Comparison of ENCODE assay signal across 32 cellular contexts in the genomic region with DNA sequence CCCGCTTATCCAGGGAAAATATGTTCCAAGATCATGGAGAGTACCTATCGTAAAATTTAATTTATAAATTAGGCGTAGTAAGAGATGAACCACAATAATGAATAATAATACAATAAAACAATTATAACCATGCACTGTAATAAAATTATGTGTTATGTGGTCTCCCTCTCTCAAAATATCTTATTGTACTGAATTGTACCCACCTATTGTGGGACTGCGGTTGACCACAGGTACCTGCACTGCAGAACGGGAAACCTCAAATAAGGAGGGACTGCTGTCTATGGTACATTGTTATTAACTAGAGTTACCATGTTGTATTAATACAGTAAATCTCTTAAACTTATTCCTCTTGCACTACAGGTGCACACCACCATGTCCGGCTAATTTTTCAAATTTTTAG. TPM values are rescaled to one million over a fixed set of nuclear protein-coding genes. Genes with fewer than 3 reads are reported as not detected.
"Had no signal": no experiment of that assay in that cellular context is flagged by ENCODE, and none has a peak within 500 bp of the region (broad histone marks: within the 10 kb centered on the region; RNA-seq: fewer than 3 reads in every experiment).

No MANE protein-coding gene starts in this region.

- H3K9me3 Mint-ChIP-seq: stimulated activated effector memory CD8-positive, alpha-beta T cell treated with anti-CD3 and anti-CD28 coated beads, Interleukin-12 subunit alpha, Interleukin-12 subunit beta, amount 100 ng/mL, for 72 hours; stimulated activated naive B cell treated with anti-CD40 and anti-IgM and Interleukin-4, amounts not matched to agents 10 μg/mL and 1 μg/mL and 100 μg/mL, for 72 hours; stimulated activated naive CD8-positive, alpha-beta T cell treated with anti-CD3 and anti-CD28 coated beads, Interleukin-15, amount 100 ng/mL, for 72 hours; stimulated activated naive CD8-positive, alpha-beta T cell treated with anti-CD3 and anti-CD28 coated beads, Interleukin-15, Interleukin-2, amounts not matched to agents 100 ng/mL and 50 ng/mL, for 24 hours; type B pancreatic cell had no signal

- H3K27me3 ChIP-seq: suprapubic skin, testis, thyroid gland, tibial artery, tibial nerve, transverse colon, upper lobe of left lung, uterus, vagina had no signal

- H3K9me3 ChIP-seq: stomach, suprapubic skin, testis, thoracic aorta, thyroid gland, tibial artery, tibial nerve, transverse colon, upper lobe of left lung, upper lobe of right lung, uterus, vagina had no signal

- H3K4me1 Mint-ChIP-seq: stimulated activated effector memory CD8-positive, alpha-beta T cell treated with anti-CD3 and anti-CD28 coated beads, Interleukin-12 subunit alpha, Interleukin-12 subunit beta, amount 100 ng/mL, for 72 hours; stimulated activated memory B cell treated with anti-CD40 and anti-IgM and Interleukin-4, amounts not matched to agents 10 μg/mL and 1 μg/mL and 100 μg/mL, for 72 hours; stimulated activated naive B cell treated with anti-CD40 and anti-IgM and Interleukin-4, amounts not matched to agents 10 μg/mL and 1 μg/mL and 100 μg/mL, for 72 hours; stimulated activated naive CD8-positive, alpha-beta T cell treated with anti-CD3 and anti-CD28 coated beads, Interleukin-15, amount 100 ng/mL, for 72 hours had no signal

- DNase-seq: stimulated activated CD4-positive, alpha-beta T cell treated with anti-CD3 and anti-CD28 coated beads, Interleukin-2, amount 100 ng/mL, for 48 hours; stimulated activated CD4-positive, alpha-beta T cell treated with anti-CD3 and anti-CD28 coated beads, Interleukin-4, amount 100 ng/mL, for 1 hour; stimulated activated CD4-positive, alpha-beta T cell treated with anti-CD3 and anti-CD28 coated beads, Interleukin-4, amount 100 ng/mL, for 24 hours; stimulated activated CD4-positive, alpha-beta T cell treated with anti-CD3 and anti-CD28 coated beads, Interleukin-4, amount 100 ng/mL, for 4 hours; stimulated activated CD8-positive, alpha-beta memory T cell treated with anti-CD3 and anti-CD28 coated beads, Interleukin-4, amount 100 ng/mL, for 48 hours; stimulated activated naive B cell treated with anti-CD40 and anti-IgM and Interleukin-4, amounts not matched to agents 10 μg/mL and 1 μg/mL and 100 μg/mL, for 72 hours; stimulated activated naive CD4-positive, alpha-beta T cell; stimulated activated naive CD4-positive, alpha-beta T cell treated with Interleukin-2 at 50 U/mL for 16 hours; stimulated activated naive CD8-positive, alpha-beta T cell treated with anti-CD3 and anti-CD28 coated beads, Interleukin-15, amount 100 ng/mL, for 72 hours; stimulated activated naive CD8-positive, alpha-beta T cell treated with anti-CD3 and anti-CD28 coated beads, Interleukin-15, Interleukin-2, amounts not matched to agents 100 U/mL and 50 U/mL, for 24 hours; stomach; substantia nigra; testis; thyroid gland; tibial artery; transverse colon; trophoblast cell; upper lobe of left lung; upper lobe of right lung; uterus had no signal

- H3K36me3 Mint-ChIP-seq: stimulated activated memory B cell treated with anti-CD40 and anti-IgM and Interleukin-4, amounts not matched to agents 10 μg/mL and 1 μg/mL and 100 μg/mL, for 72 hours; stimulated activated naive B cell treated with anti-CD40 and anti-IgM and Interleukin-4, amounts not matched to agents 10 μg/mL and 1 μg/mL and 100 μg/mL, for 72 hours; type B pancreatic cell had no signal

- H3K4me3 ChIP-seq: stomach, suprapubic skin, testis, thoracic aorta, thyroid gland, tibial artery, tibial nerve, transverse colon, upper lobe of left lung, upper lobe of right lung, uterus, vagina had no signal

- H3K36me3 ChIP-seq: stomach, suprapubic skin, thoracic aorta, thyroid gland, tibial artery, tibial nerve, transverse colon, upper lobe of left lung, upper lobe of right lung, uterus, vagina had no signal

- H3K4me3 Mint-ChIP-seq: stimulated activated effector memory CD8-positive, alpha-beta T cell treated with anti-CD3 and anti-CD28 coated beads, Interleukin-12 subunit alpha, Interleukin-12 subunit beta, amount 100 ng/mL, for 72 hours; stimulated activated memory B cell treated with anti-CD40 and anti-IgM and Interleukin-4, amounts not matched to agents 10 μg/mL and 1 μg/mL and 100 μg/mL, for 72 hours; stimulated activated naive B cell treated with anti-CD40 and anti-IgM and Interleukin-4, amounts not matched to agents 10 μg/mL and 1 μg/mL and 100 μg/mL, for 72 hours; stimulated activated naive CD8-positive, alpha-beta T cell treated with anti-CD3 and anti-CD28 coated beads, Interleukin-15, amount 100 ng/mL, for 72 hours; stimulated activated naive CD8-positive, alpha-beta T cell treated with anti-CD3 and anti-CD28 coated beads, Interleukin-15, Interleukin-2, amounts not matched to agents 100 ng/mL and 50 ng/mL, for 24 hours; type B pancreatic cell had no signal

- H3K27ac Mint-ChIP-seq: stimulated activated effector memory CD8-positive, alpha-beta T cell treated with anti-CD3 and anti-CD28 coated beads, Interleukin-12 subunit alpha, Interleukin-12 subunit beta, amount 100 ng/mL, for 72 hours; stimulated activated memory B cell treated with anti-CD40 and anti-IgM and Interleukin-4, amounts not matched to agents 10 μg/mL and 1 μg/mL and 100 μg/mL, for 72 hours; stimulated activated naive B cell treated with anti-CD40 and anti-IgM and Interleukin-4, amounts not matched to agents 10 μg/mL and 1 μg/mL and 100 μg/mL, for 72 hours; stimulated activated naive CD8-positive, alpha-beta T cell treated with anti-CD3 and anti-CD28 coated beads, Interleukin-15, amount 100 ng/mL, for 72 hours; stimulated activated naive CD8-positive, alpha-beta T cell treated with anti-CD3 and anti-CD28 coated beads, Interleukin-15, Interleukin-2, amounts not matched to agents 100 ng/mL and 50 ng/mL, for 24 hours; type B pancreatic cell had no signal

- H3K27ac ChIP-seq: stomach, suprapubic skin, testis, thoracic aorta, thyroid gland, tibial artery, tibial nerve, transverse colon, upper lobe of left lung, upper lobe of right lung, uterus, vagina had no signal

- ATAC-seq: stimulated activated effector memory CD8-positive, alpha-beta T cell treated with anti-CD3 and anti-CD28 coated beads, Interleukin-12 subunit alpha, Interleukin-12 subunit beta, amount 100 ng/mL, for 72 hours; stimulated activated memory B cell treated with anti-CD40 and anti-IgM and Interleukin-4, amounts not matched to agents 10 μg/mL and 1 μg/mL and 100 μg/mL, for 72 hours; stimulated activated naive B cell treated with anti-CD40 and anti-IgM and Interleukin-4, amounts not matched to agents 10 μg/mL and 1 μg/mL and 100 μg/mL, for 72 hours; stimulated activated naive CD8-positive, alpha-beta T cell treated with anti-CD3 and anti-CD28 coated beads, Interleukin-15, amount 100 ng/mL, for 72 hours; stimulated activated naive CD8-positive, alpha-beta T cell treated with anti-CD3 and anti-CD28 coated beads, Interleukin-15, Interleukin-2, amounts not matched to agents 100 U/mL and 50 U/mL, for 24 hours; upper lobe of right lung had no signal

- H3K4me1 ChIP-seq: stomach, testis, thyroid gland, tibial artery, tibial nerve, transverse colon, upper lobe of left lung, upper lobe of right lung, uterus had no signal

RNA-seq across cellular contexts. Expression of a gene that starts 5.3 kb away (rescaled TPM):
- total RNA-seq: stomach, subcutaneous adipose tissue, temporal lobe, thoracic aorta, thyroid gland, tibial nerve, upper lobe of right lung, ureter, urinary bladder, uterus had no signal
- polyA plus RNA-seq: urinary bladder had no signal

RNA-seq across cellular contexts. Expression of a gene that starts 13.7 kb away (rescaled TPM):
- total RNA-seq: subcutaneous adipose tissue, temporal lobe, urinary bladder had no signal

RNA-seq across cellular contexts. Expression of a gene that starts 20.6 kb away (rescaled TPM):
- total RNA-seq: temporal lobe, thoracic aorta, urinary bladder had no signal

RNA-seq across cellular contexts. Expression of a gene that starts 24.7 kb away (rescaled TPM):
- total RNA-seq: subcutaneous adipose tissue, temporal lobe, thoracic aorta, upper lobe of right lung, ureter, urinary bladder, uterus had no signal

RNA-seq across cellular contexts. Expression of a gene that starts 38.7 kb away (rescaled TPM):
- total RNA-seq: stomach, subcutaneous adipose tissue, temporal lobe, thoracic aorta, transverse colon, upper lobe of left lung, upper lobe of right lung, ureter, urinary bladder had no signal
- polyA plus RNA-seq: urinary bladder had no signal
